ENCODE assay signal across 13 cellular contexts in genomic region chr9:114989600-114990410, GRCh38. TPM values are rescaled to one million over a fixed set of nuclear protein-coding genes. Genes with fewer than 3 reads are reported as not detected.
DNase-seq lines count a peak whose midpoint lies in the region; ATAC-seq, FAIRE-seq and TF ChIP-seq lines count a peak whose summit lies in the region.
"Had no signal": no experiment of that assay in that cellular context is flagged by ENCODE, and none has a peak within 500 bp of the region (broad histone marks: within the 10 kb centered on the region; RNA-seq: fewer than 3 reads in every experiment).

No MANE protein-coding gene starts in this region.

- WGBS in small intestine, 3 donors, result 34 to 50% (median 39%) methylated on average over 4 of the region's 4 CpGs
- no CpG with 5 or more reads among the region's 4 CpGs for WGBS in H9 (ENCODE audit: extremely low coverage, insufficient read length, low lambda C conversion rate)

- no peak overlapping the region for H3K4me2 ChIP-seq in H9 (ENCODE audit: insufficient read depth, insufficient read length, low read length)

- H3K4me1 Mint-ChIP-seq in H9, result peaks cover 0 to 4% of the 10 kb centered on the region in 2 experiments; a peak in 1 of 4 replicates
- H3K4me1 Mint-ChIP-seq: WTC11 had no signal

- DNase-seq in activated T-cell treated with anti-CD3 and anti-CD28 coated beads, Interleukin-2, amount 50 U/mL, for 1 hour, result peak; percentile 38
- peak; percentile 57 to 68 for DNase-seq in stimulated activated CD4-positive, alpha-beta T cell treated with anti-CD3 and anti-CD28 coated beads, Interleukin-4, amount 100 ng/mL, for 48 hours (ENCODE audit: low read depth in 2 of 2)
- no peak for DNase-seq in small intestine
- DNase-seq in H9, result no peak
- DNase-seq in NCI-H146 (lab: John Stamatoyannopoulos, UW), result no peak
- no peak for DNase-seq in DMS153 treated with DMSO at 0.1 percent for 48 hours (lab: John Stamatoyannopoulos, UW; ENCODE audit: unreplicated experiment)
- DNase-seq: NCI-H524 treated with DMSO at 0.1 percent for 48 hours had no signal

- H3K23me2 ChIP-seq in H9 (ENCODE audit: insufficient read length, low read depth, low read length, poor library complexity, severe bottlenecking), result no peaks in the 10 kb centered on the region

- H3K4me3 ChIP-seq in small intestine (ENCODE audit: low read depth in 1 of 2, low read length in 2 of 2), result no peak overlapping the region

- H3K9me3 ChIP-seq in small intestine (ENCODE audit: control insufficient read depth, low read depth), result no peaks in the 10 kb centered on the region
- H3K9me3 ChIP-seq in H9 (ENCODE audit: control insufficient read depth, low read depth, low read length), result no peaks in the 10 kb centered on the region

- H3K36me3 ChIP-seq in small intestine (ENCODE audit: control insufficient read depth in 2 of 2, insufficient read depth in 2 of 2, low read length in 2 of 2), result no peaks in the 10 kb centered on the region

- H2AFZ ChIP-seq in H9 (ENCODE audit: low read length), result no peak overlapping the region

- no peaks in the 10 kb centered on the region for H3K9me3 Mint-ChIP-seq in H9
- H3K9me3 Mint-ChIP-seq: WTC11 had no signal

- H3K27me3 ChIP-seq in small intestine (ENCODE audit: control insufficient read depth in 2 of 2, insufficient read depth in 2 of 2, low read length in 2 of 2) (peaks cover 0 to under 1% of the 10 kb centered on the region in 2 donors), H9 (ENCODE audit: insufficient read depth, low read length) (no peaks in the 10 kb centered on the region; the same call in 1 of the 2 replicates)

- no peak overlapping the region for H3K4me3 Mint-ChIP-seq in H9
- H3K4me3 Mint-ChIP-seq: WTC11 had no signal

- H3K27ac ChIP-seq in small intestine (ENCODE audit: low read depth in 1 of 2, low read length in 1 of 2) (no peak overlapping the region), H9 (ENCODE audit: insufficient read length, low read depth, low read length) (no peak overlapping the region)

- no peak overlapping the region for H2BK15ac ChIP-seq in H9 (ENCODE audit: low read depth, low read length)

- TF ChIP-seq CTCF in H9 (conservative IDR thresholded peaks at IDR 0.05), result no peak

- H2AK5ac ChIP-seq in H9 (ENCODE audit: insufficient read length, low read length), result no peak overlapping the region

- no peak overlapping the region for H3T11ph ChIP-seq in H9 (ENCODE audit: low read length)

- no peak overlapping the region for H4K91ac ChIP-seq in H9 (ENCODE audit: insufficient read length, low read depth, low read length)

- no peak overlapping the region for H3K14ac ChIP-seq in H9 (ENCODE audit: insufficient read depth, low read length)

- H2BK5ac ChIP-seq in H9 (ENCODE audit: insufficient read length, low read length), result no peak overlapping the region

- H3K27ac Mint-ChIP-seq in H9, result peak overlapping the region in 1 of 3 experiments; percentile 66; a peak in 1 of 7 replicates
- H3K27ac Mint-ChIP-seq: WTC11 had no signal

- H3K27me3 Mint-ChIP-seq in H9 (ENCODE audit: low read depth), result peaks cover 95% of the 10 kb centered on the region

- no peak overlapping the region for H3K4ac ChIP-seq in H9 (ENCODE audit: low read depth, low read length)

- ATAC-seq in GM19372 (IDR thresholded peaks at IDR 0.05; ENCODE audit: low read depth, unreplicated experiment), result peak; percentile 53
- ATAC-seq in HG03280 (IDR thresholded peaks at IDR 0.05; ENCODE audit: unreplicated experiment), result peak; percentile 39
- ATAC-seq: WTC11 had no signal

- no peak overlapping the region for H3K56ac ChIP-seq in H9 (ENCODE audit: insufficient read length, low read depth, low read length)

- no peak overlapping the region for H2BK20ac ChIP-seq in H9 (ENCODE audit: low read depth, low read length, poor library complexity, severe bottlenecking)

- no peaks in the 10 kb centered on the region for H3K79me1 ChIP-seq in H9 (ENCODE audit: insufficient read depth, low read depth, low read length, poor library complexity, severe bottlenecking)

- FAIRE-seq in small intestine (lab: Jason Lieb, UNC), result no peak
- FAIRE-seq: keratinocyte had no signal

- H2BK12ac ChIP-seq in H9 (ENCODE audit: insufficient read length, low read depth, low read length), result no peak overlapping the region

- H3K36me3 Mint-ChIP-seq in H9 (ENCODE audit: insufficient read depth in 1 of 3, low read depth in 3 of 3), result no peaks in the 10 kb centered on the region
- H3K36me3 Mint-ChIP-seq: WTC11 had no signal

- no peaks in the 10 kb centered on the region for H3K79me2 ChIP-seq in H9 (ENCODE audit: insufficient read depth, low read length)

- H2BK120ac ChIP-seq in H9 (ENCODE audit: low read depth, low read length, poor library complexity, severe bottlenecking), result no peak overlapping the region

- H3K23ac ChIP-seq in H9 (ENCODE audit: insufficient read length, low read depth, low read length), result no peak overlapping the region

- H4K20me1 ChIP-seq in H9 (ENCODE audit: control insufficient read depth, insufficient read depth, insufficient read length), result no peaks in the 10 kb centered on the region

- H4K8ac ChIP-seq in H9 (replicated peaks; ENCODE audit: insufficient read length, low read depth, low read length), result no peak overlapping the region

- H3K18ac ChIP-seq in H9 (ENCODE audit: insufficient read length, low read depth, low read length), result no peak overlapping the region

- H3K4me1 ChIP-seq in small intestine (ENCODE audit: control insufficient read depth in 2 of 2, insufficient read depth in 1 of 2, low read depth in 1 of 2, low read length in 1 of 2), result no peaks in the 10 kb centered on the region
- no peaks in the 10 kb centered on the region for H3K4me1 ChIP-seq in H9 (ENCODE audit: insufficient read depth, low read length)

- no peak overlapping the region for H3K9ac ChIP-seq in H9 (ENCODE audit: extremely low read depth, insufficient read length, low read length)

- no peak overlapping the region for H4K5ac ChIP-seq in H9 (ENCODE audit: insufficient read length, low read depth, low read length)

RNA-seq across cellular contexts. Expression of gene TNFSF8, which starts 59.4 kb away (rescaled TPM):
- polyA plus RNA-seq in small intestine, result 1 to 10 TPM in 2 of 3 donors, not detected in 1; 1.1 to 1.2 TPM
- total RNA-seq in H9 (2021), result not detected in 2 replicates
- total RNA-seq: dermis microvascular lymphatic vessel endothelial cell, renal cortical epithelial cell, WTC11 had no signal
- polyA plus RNA-seq: keratinocyte had no signal

Comparison
In these comparisons a context has a peak if more than half of its experiments do, and no peak if none do; other contexts are left out.
1. DNase-seq: peak in activated T-cell treated with anti-CD3 and anti-CD28 coated beads, Interleukin-2, amount 50 U/mL, for 1 hour (single experiment) and stimulated activated CD4-positive, alpha-beta T cell treated with anti-CD3 and anti-CD28 coated beads, Interleukin-4, amount 100 ng/mL, for 48 hours (2 of 2); none in small intestine (single experiment), H9 (single experiment), NCI-H146 (single experiment) and DMS153 treated with DMSO at 0.1 percent for 48 hours (single experiment).